Comparison of ENCODE assay signal across 8 cellular contexts in the genomic region with DNA sequence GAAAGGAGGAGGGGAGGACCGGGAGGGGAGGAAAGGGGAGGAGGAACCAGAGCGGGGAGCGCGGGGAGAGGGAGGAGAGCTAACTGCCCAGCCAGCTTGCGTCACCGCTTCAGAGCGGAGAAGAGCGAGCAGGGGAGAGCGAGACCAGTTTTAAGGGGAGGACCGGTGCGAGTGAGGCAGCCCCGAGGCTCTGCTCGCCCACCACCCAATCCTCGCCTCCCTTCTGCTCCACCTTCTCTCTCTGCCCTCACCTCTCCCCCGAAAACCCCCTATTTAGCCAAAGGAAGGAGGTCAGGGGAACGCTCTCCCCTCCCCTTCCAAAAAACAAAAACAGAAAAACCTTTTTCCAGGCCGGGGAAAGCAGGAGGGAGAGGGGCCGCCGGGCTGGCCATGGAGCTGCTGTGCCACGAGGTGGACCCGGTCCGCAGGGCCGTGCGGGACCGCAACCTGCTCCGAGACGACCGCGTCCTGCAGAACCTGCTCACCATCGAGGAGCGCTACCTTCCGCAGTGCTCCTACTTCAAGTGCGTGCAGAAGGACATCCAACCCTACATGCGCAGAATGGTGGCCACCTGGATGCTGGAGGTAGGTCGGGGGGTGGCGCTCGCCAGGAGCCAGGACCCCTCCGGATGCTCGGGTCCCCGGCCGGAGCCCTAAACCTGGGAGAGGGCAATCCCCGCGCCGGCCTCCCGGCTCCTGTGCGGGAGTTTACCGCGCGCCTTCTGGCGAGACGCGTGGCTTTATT. TPM values are rescaled to one million over a fixed set of nuclear protein-coding genes. Genes with fewer than 3 reads are reported as not detected.
A peak's percentile ranks its signal among the peaks of the same experiment; 100 is the strongest.
DNase-seq lines count a peak whose midpoint lies in the region; ATAC-seq, FAIRE-seq and TF ChIP-seq lines count a peak whose summit lies in the region.

CCND2 (plus strand) TSS at position 112 of the 745 bp plus-strand sequence; CDS start at position 391, 279 bp downstream.

- no peaks in the 10 kb centered on the region for H3K27me3 Mint-ChIP-seq in activated naive CD8-positive, alpha-beta T cell treated with anti-CD3 and anti-CD28 coated beads, Interleukin-2, amount 10 ng/mL, durations not matched to agents 7 days and 5 days

- CTCF ChIA-PET in HEK293 (lab: Yijun Ruan, JAX), result interaction anchor here (0.7 kb wide), 2 partner anchors 276 to 384 kb away, joined by 3 to 4 read pairs; no protein-coding TSS in a partner anchor

- H3K36me3 ChIP-seq in HEK293 (ENCODE audit: control insufficient read depth in 2 of 2, insufficient read depth in 1 of 2, low read length in 2 of 2) (peaks cover 6 to 28% of the 10 kb centered on the region in 2 experiments), SJCRH30 (peaks cover 49% of the 10 kb centered on the region), thyroid gland (no peaks in the 10 kb centered on the region)

- H3K4me1 ChIP-seq in HEK293 (ENCODE audit: control insufficient read depth, insufficient read depth, low read length), result peaks cover 29% of the 10 kb centered on the region
- H3K4me1 ChIP-seq in SJCRH30, result peaks cover 13% of the 10 kb centered on the region
- peaks cover 40 to 55% of the 10 kb centered on the region in 2 donors for H3K4me1 ChIP-seq in thyroid gland

- peak; percentile 87 to 99 for TF ChIP-seq POLR2A in thyroid gland (IDR thresholded peaks at IDR 0.05)

- H3K4me3 ChIP-seq in HEK293 (ENCODE audit: low read depth, low read length), result peak within 1 kb of the TSS; percentile 67
- peak within 1 kb of the TSS; percentile 93 for H3K4me3 ChIP-seq in SJCRH30
- peak within 1 kb of the TSS; percentile 72 to 84 (median 79) for H3K4me3 ChIP-seq in thyroid gland (replicated peaks in 1 of 3)

- no peaks in the 10 kb centered on the region for H3K9me3 Mint-ChIP-seq in activated naive CD8-positive, alpha-beta T cell treated with anti-CD3 and anti-CD28 coated beads, Interleukin-2, amount 10 ng/mL, durations not matched to agents 7 days and 5 days

- no peak for FAIRE-seq in RCC 7860 (lab: Jason Lieb, UNC)

- H3K27ac Mint-ChIP-seq in activated naive CD8-positive, alpha-beta T cell treated with anti-CD3 and anti-CD28 coated beads, Interleukin-2, amount 10 ng/mL, durations not matched to agents 7 days and 5 days, result peak within 1 kb of the TSS; percentile 99

- intact Hi-C loops in Right ventricle myocardium superior (cut with DNase I) (loop anchor here (10.0 kb wide), 2 partner anchors 169 to 239 kb away; no protein-coding TSS in a partner anchor), thyroid gland (cut with DNase I) (loop anchor here (5.0 kb wide), 1 partner anchor 1197 kb away; the partner anchor contains the start of gene TSPAN9)

- peak; percentile 20 for ATAC-seq in activated naive CD8-positive, alpha-beta T cell treated with anti-CD3 and anti-CD28 coated beads, Interleukin-2, amount 10 ng/mL, durations not matched to agents 7 days and 5 days (ENCODE audit: low read depth)
- ATAC-seq in Right ventricle myocardium superior (ENCODE audit: poor library complexity), result peak; percentile 73
- peak; percentile 65 for ATAC-seq in omental fat pad (ENCODE audit: low FRiP score)

- peaks cover 27% of the 10 kb centered on the region for H3K4me1 Mint-ChIP-seq in activated naive CD8-positive, alpha-beta T cell treated with anti-CD3 and anti-CD28 coated beads, Interleukin-2, amount 10 ng/mL, durations not matched to agents 7 days and 5 days

- H3K4me3 Mint-ChIP-seq in activated naive CD8-positive, alpha-beta T cell treated with anti-CD3 and anti-CD28 coated beads, Interleukin-2, amount 10 ng/mL, durations not matched to agents 7 days and 5 days, result peak within 1 kb of the TSS; percentile 90

- no peaks in the 10 kb centered on the region for H3K27me3 ChIP-seq in SJCRH30
- H3K27me3 ChIP-seq in thyroid gland, result no peaks in the 10 kb centered on the region

- DNase-seq in Daoy (ENCODE audit: low read depth), result peak; percentile 94
- peak; percentile 98 for DNase-seq in SJCRH30
- peak; percentile 79 for DNase-seq in activated naive CD8-positive, alpha-beta T cell treated with anti-CD3 and anti-CD28 coated beads, Interleukin-2, amount 10 ng/mL, durations not matched to agents 7 days and 5 days
- peak; percentile 94 for DNase-seq in Right ventricle myocardium superior
- DNase-seq in omental fat pad (ENCODE audit: low spot score), result no peak
- DNase-seq in thyroid gland, result peak; percentile 93
- no peak for DNase-seq in RCC 7860 (ENCODE audit: low spot score)

- TF ChIP-seq CTCF in HEK293 (tag by site-specific recombination; IDR thresholded peaks at IDR 0.05) (peak; percentile 48; the same call in 1 of the 2 replicates), omental fat pad (IDR thresholded peaks at IDR 0.05) (no peak), thyroid gland (IDR thresholded peaks at IDR 0.05) (no peak)

- 0 to 1% methylated on average over 17 to 29 of the region's 52 CpGs for WGBS in thyroid gland, 2 donors

- H3K27ac ChIP-seq in HEK293 (ENCODE audit: extremely low read depth, low read depth, low read length) (peak within 1 kb of the TSS; percentile 79; the same call in 1 of the 2 replicates), SJCRH30 (peak within 1 kb of the TSS; percentile 89), thyroid gland (peak within 1 kb of the TSS; percentile 82 to 97 (median 94))

- peaks cover 40% of the 10 kb centered on the region for H3K36me3 Mint-ChIP-seq in activated naive CD8-positive, alpha-beta T cell treated with anti-CD3 and anti-CD28 coated beads, Interleukin-2, amount 10 ng/mL, durations not matched to agents 7 days and 5 days

- H3K9me3 ChIP-seq in HEK293 (ENCODE audit: control insufficient read depth, insufficient read depth, low read depth, low read length) (no peaks in the 10 kb centered on the region), SJCRH30 (replicated peaks) (no peaks in the 10 kb centered on the region), thyroid gland (no peaks in the 10 kb centered on the region)

- POLR2A ChIA-PET in HEK293 (lab: Yijun Ruan, JAX), result interaction anchor here (0.5 to 1.4 kb wide), 11 partner anchors 9 to 1383 kb away, joined by 3 to 6 read pairs (median 3); partner anchors contain the start of genes TIGAR and TULP3
- POLR2A ChIA-PET in activated naive CD8-positive, alpha-beta T cell treated with anti-CD3 and anti-CD28 coated beads, Interleukin-2, amount 10 ng/mL, durations not matched to agents 7 days and 5 days (lab: Charles Lee), result interaction anchor here (0.6 to 11.7 kb wide), 25 partner anchors 8 to 400 kb away, joined by 3 to 292 read pairs (median 5); partner anchors contain the start of gene PARP11

TF ChIP-seq in HEK293, 187 proteins besides CTCF, POLR2A, EP300 and RAD21 (continues in another document):
- TF ChIP-seq ZNF830 (tag by site-specific recombination; IDR thresholded peaks at IDR 0.05; ENCODE audit: low read depth) (no peak), ZNF571 (tag by site-specific recombination; IDR thresholded peaks at IDR 0.05) (no peak), ZFP3 (tag by site-specific recombination; IDR thresholded peaks at IDR 0.05; ENCODE audit: low read depth) (no peak), ZNF391 (tag by site-specific recombination; IDR thresholded peaks at IDR 0.05; ENCODE audit: borderline replicate concordance, low read depth) (peak; percentile 85; the same call in 1 of the 2 replicates), ZNF548 (tag by site-specific recombination; IDR thresholded peaks at IDR 0.05) (no peak), IKZF3 (tag by site-specific recombination; IDR thresholded peaks at IDR 0.05) (peak; percentile 87; the same call in 1 of the 2 replicates), ZNF350 (tag by site-specific recombination; IDR thresholded peaks at IDR 0.05) (no peak), ZNF791 (tag by site-specific recombination; IDR thresholded peaks at IDR 0.05) (no peak), ZEB2 (tag by site-specific recombination; IDR thresholded peaks at IDR 0.05) (peak; percentile 93), ZBTB10 (tag by site-specific recombination; IDR thresholded peaks at IDR 0.05) (peak; percentile 93), ZNF747 (tag by site-specific recombination; IDR thresholded peaks at IDR 0.05) (no peak), ZSCAN16 (tag by site-specific recombination; IDR thresholded peaks at IDR 0.05) (peak; percentile 59)
- TF ChIP-seq, protein P1, sequence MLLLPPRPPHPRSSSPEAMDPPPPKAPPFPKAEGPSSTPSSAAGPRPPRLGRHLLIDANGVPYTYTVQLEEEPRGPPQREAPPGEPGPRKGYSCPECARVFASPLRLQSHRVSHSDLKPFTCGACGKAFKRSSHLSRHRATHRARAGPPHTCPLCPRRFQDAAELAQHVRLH (tag by site-specific recombination; IDR thresholded peaks at IDR 0.05), result peak; percentile 15; the same call in 1 of the 2 replicates

RNA-seq across cellular contexts. Expression of gene CCND2, which starts in this region (rescaled TPM):
- 44.1 and 49.5 TPM in 2 replicates for total RNA-seq in Daoy (2014; rRNA removed; shearing (Covaris generic))
- total RNA-seq in SJCRH30 (2014; rRNA removed; shearing (Covaris generic)), result 968 and 987 TPM in 2 replicates
- 100 to 1,000 TPM; 417 to 438 TPM for total RNA-seq in activated naive CD8-positive, alpha-beta T cell treated with anti-CD3 and anti-CD28 coated beads, Interleukin-2, amount 10 ng/mL, durations not matched to agents 7 days and 5 days
- total RNA-seq in Right ventricle myocardium superior (206 TPM), omental fat pad (100 to 1,000 TPM in 2 of 4 donors, 10 to 100 TPM in 2; 73.3 to 116 (median 92.6) TPM), thyroid gland (100 to 1,000 TPM in 3 of 4 donors, 10 to 100 TPM in 1; 81.4 to 135 (median 122) TPM)

Comparison
In these comparisons a context has a peak if more than half of its experiments do, and no peak if none do; other contexts are left out.
1. DNase-seq: peak in Daoy (single experiment), SJCRH30 (2 of 2), activated naive CD8-positive, alpha-beta T cell treated with anti-CD3 and anti-CD28 coated beads, Interleukin-2, amount 10 ng/mL, durations not matched to agents 7 days and 5 days (single experiment), Right ventricle myocardium superior (single experiment) and thyroid gland (2 of 2); none in omental fat pad (single experiment) and RCC 7860 (single experiment).
2. ATAC-seq: peak in every context shown above with its lines; median percentile 73 in Right ventricle myocardium superior; 65 in omental fat pad; 20 in activated naive CD8-positive, alpha-beta T cell treated with anti-CD3 and anti-CD28 coated beads, Interleukin-2, amount 10 ng/mL, durations not matched to agents 7 days and 5 days.
3. Peak in every context shown above with its lines, with median percentiles within 50 percentile points of each other: H3K27ac ChIP-seq and H3K4me3 ChIP-seq.